Comparison of ENCODE assay signal across 13 cellular contexts in the genomic region with DNA sequence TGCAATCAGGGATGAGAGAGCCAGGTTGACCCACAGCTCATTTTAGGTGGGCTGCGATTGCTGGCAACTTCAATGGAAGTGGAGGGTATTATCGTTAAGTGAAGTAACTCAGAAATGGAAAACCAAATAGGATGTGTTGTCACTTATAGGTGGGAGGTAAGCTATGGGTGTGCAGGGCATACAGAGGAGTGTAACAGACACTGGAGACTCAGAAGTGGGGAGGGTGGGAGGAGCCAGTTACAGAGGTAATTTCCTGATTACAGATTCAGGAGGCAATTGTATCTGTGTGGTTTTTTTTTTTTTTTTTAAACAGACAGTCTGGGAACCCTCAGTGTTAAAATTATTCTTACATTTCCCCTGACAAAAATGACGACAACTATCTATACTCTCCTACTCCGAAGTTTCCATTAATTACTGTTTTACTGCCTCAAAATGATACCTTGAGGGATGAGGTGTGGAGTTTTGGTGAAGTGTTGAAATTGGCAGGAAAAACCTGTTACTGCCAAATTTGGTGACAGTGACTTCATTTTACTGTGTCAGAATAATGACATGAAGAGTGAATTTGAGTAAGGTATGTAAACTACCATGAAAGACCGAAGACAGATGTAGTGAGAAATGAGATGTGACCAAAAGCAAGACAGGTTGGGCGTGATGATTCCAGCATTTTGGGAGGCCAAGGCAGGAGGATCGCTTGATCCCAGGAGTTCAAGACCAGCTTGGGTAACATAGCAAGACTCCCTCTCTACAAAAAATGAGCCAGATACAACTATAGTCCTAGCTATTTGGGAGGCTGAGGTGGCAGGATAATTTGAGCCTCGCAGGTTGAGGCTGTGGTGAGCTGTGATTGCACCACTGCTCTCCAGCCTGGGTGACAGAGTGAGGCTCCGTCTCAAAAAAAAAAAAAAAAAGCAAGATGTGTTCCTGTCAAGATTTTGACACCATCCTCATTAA.
DNase-seq lines count a peak whose midpoint lies in the region; ATAC-seq and TF ChIP-seq lines count a peak whose summit lies in the region.
"Had no signal": no experiment of that assay in that cellular context is flagged by ENCODE, and none has a peak within 500 bp of the region (broad histone marks: within the 10 kb centered on the region; RNA-seq: fewer than 3 reads in every experiment).

No MANE protein-coding gene starts in this region.

- H3K4me1 ChIP-seq in CD4-positive, alpha-beta memory T cell (ENCODE audit: insufficient read depth, low read length): peaks cover 39% of the 10 kb centered on the region
- H3K4me1 ChIP-seq in smooth muscle cell (ENCODE audit: low read depth): no peaks in the 10 kb centered on the region

- WGBS in smooth muscle cell (ENCODE audit: low lambda C conversion rate): no CpG with 5 or more reads among the region's 9 CpGs

- no peaks in the 10 kb centered on the region for H3K27me3 Mint-ChIP-seq in CD4-positive, alpha-beta memory T cell
- H3K27me3 Mint-ChIP-seq in T-helper 17 cell: no peaks in the 10 kb centered on the region
- no peaks in the 10 kb centered on the region for H3K27me3 Mint-ChIP-seq in activated naive CD4-positive, alpha-beta T cell treated with anti-CD3 and anti-CD28 coated beads, Interleukin-2, amount 10 ng/mL, durations not matched to agents 7 days and 5 days

- peak overlapping the region in 2 of 8 donors; percentile 76 to 79 for H3K4me3 Mint-ChIP-seq in CD4-positive, alpha-beta memory T cell
- peak overlapping the region; percentile 82 for H3K4me3 Mint-ChIP-seq in T-helper 17 cell
- H3K4me3 Mint-ChIP-seq in activated naive CD4-positive, alpha-beta T cell treated with anti-CD3 and anti-CD28 coated beads, Interleukin-2, amount 10 ng/mL, durations not matched to agents 7 days and 5 days: peak overlapping the region; percentile 6

- H4K20me1 ChIP-seq in smooth muscle cell (ENCODE audit: low read depth): no peaks in the 10 kb centered on the region

- peaks cover 0 to 58% (median 16%) of the 10 kb centered on the region in 4 donors for H3K4me1 Mint-ChIP-seq in CD4-positive, alpha-beta memory T cell
- H3K4me1 Mint-ChIP-seq in T-helper 17 cell: peaks cover 35% of the 10 kb centered on the region
- H3K4me1 Mint-ChIP-seq in activated naive CD4-positive, alpha-beta T cell treated with anti-CD3 and anti-CD28 coated beads, Interleukin-2, amount 10 ng/mL, durations not matched to agents 7 days and 5 days: peaks cover 70% of the 10 kb centered on the region

- POLR2A ChIA-PET in CD4-positive, alpha-beta memory T cell (lab: Charles Lee; ENCODE audit: partially characterized antibody): interaction anchor here (0.7 to 1.6 kb wide), 7 partner anchors 9 to 53 kb away, joined by 3 to 7 read pairs (median 3); no protein-coding TSS in a partner anchor

- CTCF ChIA-PET in CD4-positive, alpha-beta memory T cell (lab: Charles Lee; ENCODE audit: partially characterized antibody): interaction anchor here (1.0 to 1.4 kb wide), 4 partner anchors 12 to 54 kb away, joined by 3 read pairs; no protein-coding TSS in a partner anchor
- CTCF ChIA-PET in activated naive CD4-positive, alpha-beta T cell treated with anti-CD3 and anti-CD28 coated beads, Interleukin-2, amount 10 ng/mL, durations not matched to agents 7 days and 5 days (lab: Charles Lee): no interaction called here

- no peak overlapping the region for H2AFZ ChIP-seq in smooth muscle cell (ENCODE audit: low read depth)

- H3K27ac Mint-ChIP-seq in CD4-positive, alpha-beta memory T cell: peak overlapping the region in 2 of 7 donors; percentile 86 to 98
- H3K27ac Mint-ChIP-seq in T-helper 17 cell: peak overlapping the region; percentile 96
- H3K27ac Mint-ChIP-seq in activated naive CD4-positive, alpha-beta T cell treated with anti-CD3 and anti-CD28 coated beads, Interleukin-2, amount 10 ng/mL, durations not matched to agents 7 days and 5 days: peak overlapping the region; percentile 91

- TF ChIP-seq CTCF in smooth muscle cell (IDR thresholded peaks at IDR 0.05; ENCODE audit: borderline replicate concordance, insufficient read depth, poor library complexity, severe bottlenecking): no peak

- H3K27ac ChIP-seq in CD4-positive, alpha-beta memory T cell (ENCODE audit: low read depth, low read length): peak overlapping the region; percentile 56
- no peak overlapping the region for H3K27ac ChIP-seq in smooth muscle cell (ENCODE audit: low read depth)

- H3K9ac ChIP-seq in smooth muscle cell (ENCODE audit: low read depth): no peak overlapping the region

- peak in 1 of 5 donors; percentile 84 for DNase-seq in CD4-positive, alpha-beta memory T cell
- DNase-seq in T-helper 17 cell (peak in 2 of 3 donors; percentile 5 to 34), NCI-H2227 treated with DMSO at 0.1 percent for 48 hours (lab: John Stamatoyannopoulos, UW) (no peak), HT-29 (ENCODE audit: low spot score) (no peak), smooth muscle cell (lab: John Stamatoyannopoulos, UW; ENCODE audit: unreplicated experiment) (no peak)
- peak; percentile 59 for DNase-seq in activated naive CD4-positive, alpha-beta T cell treated with anti-CD3 and anti-CD28 coated beads, Interleukin-2, amount 10 ng/mL, durations not matched to agents 7 days and 5 days
- peak; percentile 18 for DNase-seq in stimulated activated CD4-positive, alpha-beta T cell treated with anti-CD3 and anti-CD28 coated beads, Interleukin-12 subunit alpha, Interleukin-12 subunit beta, amount 100 ng/mL, for 4 hours
- DNase-seq: hippocampal formation, kidney glomerular epithelial cell, NCI-H1105 treated with DMSO at 0.1 percent for 48 hours, substantia nigra had no signal

- no peak overlapping the region for H3K4me3 ChIP-seq in CD4-positive, alpha-beta memory T cell (ENCODE audit: low read length in 2 of 2)
- H3K4me3 ChIP-seq in smooth muscle cell: no peak overlapping the region
- H3K4me3 ChIP-seq: K562 had no signal

- no peaks in the 10 kb centered on the region for H3K9me3 Mint-ChIP-seq in CD4-positive, alpha-beta memory T cell
- H3K9me3 Mint-ChIP-seq in activated naive CD4-positive, alpha-beta T cell treated with anti-CD3 and anti-CD28 coated beads, Interleukin-2, amount 10 ng/mL, durations not matched to agents 7 days and 5 days: no peaks in the 10 kb centered on the region

- H3K36me3 Mint-ChIP-seq in CD4-positive, alpha-beta memory T cell: peaks cover 0 to 57% of the 10 kb centered on the region in 2 donors
- peaks cover 2% of the 10 kb centered on the region for H3K36me3 Mint-ChIP-seq in T-helper 17 cell (ENCODE audit: low read depth)
- peaks cover 47% of the 10 kb centered on the region for H3K36me3 Mint-ChIP-seq in activated naive CD4-positive, alpha-beta T cell treated with anti-CD3 and anti-CD28 coated beads, Interleukin-2, amount 10 ng/mL, durations not matched to agents 7 days and 5 days

- no peaks in the 10 kb centered on the region for H3K27me3 ChIP-seq in CD4-positive, alpha-beta memory T cell (ENCODE audit: insufficient read depth, low read length)
- H3K27me3 ChIP-seq in smooth muscle cell (ENCODE audit: low read depth): no peaks in the 10 kb centered on the region

- peak; percentile 94 for ATAC-seq in T-helper 17 cell
- no peak for ATAC-seq in GM18861 (IDR thresholded peaks at IDR 0.05; ENCODE audit: unreplicated experiment)
- ATAC-seq: K562 had no signal

- intact Hi-C loops in CD4-positive, alpha-beta memory T cell (cut with micrococcal nuclease): loop anchor here (5.0 kb wide), 1 partner anchor 34 kb away; no protein-coding TSS in a partner anchor

- H3K36me3 ChIP-seq in CD4-positive, alpha-beta memory T cell (ENCODE audit: insufficient read depth, low read length): peaks cover 8% of the 10 kb centered on the region
- no peaks in the 10 kb centered on the region for H3K36me3 ChIP-seq in smooth muscle cell (ENCODE audit: low read depth)

- no peaks in the 10 kb centered on the region for H3K9me3 ChIP-seq in CD4-positive, alpha-beta memory T cell (ENCODE audit: control insufficient read depth in 1 of 2, low read length in 2 of 2)
- no peaks in the 10 kb centered on the region for H3K9me3 ChIP-seq in T-helper 17 cell (ENCODE audit: control insufficient read depth, low read length, poor library complexity, severe bottlenecking)
- no peaks in the 10 kb centered on the region for H3K9me3 ChIP-seq in smooth muscle cell (replicated peaks; ENCODE audit: low read depth)

- no peaks in the 10 kb centered on the region for H3K79me2 ChIP-seq in smooth muscle cell (ENCODE audit: low read depth)

- H3K4me2 ChIP-seq in smooth muscle cell: no peak overlapping the region

- no peaks in the 10 kb centered on the region for H3F3A ChIP-seq in smooth muscle cell (ENCODE audit: low read depth)

Comparison
In these comparisons a context has a peak if more than half of its experiments do, and no peak if none do; other contexts are left out.
1. DNase-seq: peak in T-helper 17 cell (2 of 3), activated naive CD4-positive, alpha-beta T cell treated with anti-CD3 and anti-CD28 coated beads, Interleukin-2, amount 10 ng/mL, durations not matched to agents 7 days and 5 days (single experiment) and stimulated activated CD4-positive, alpha-beta T cell treated with anti-CD3 and anti-CD28 coated beads, Interleukin-12 subunit alpha, Interleukin-12 subunit beta, amount 100 ng/mL, for 4 hours (single experiment); none in NCI-H2227 treated with DMSO at 0.1 percent for 48 hours (single experiment), HT-29 (single experiment) and smooth muscle cell (single experiment).